In genomic region chr22:44795701-44796630, GRCh38 we compare ENCODE assay signal across 17 cellular contexts. TPM values are rescaled to one million over a fixed set of nuclear protein-coding genes. Genes with fewer than 3 reads are reported as not detected.
"Had no signal": no experiment of that assay in that cellular context is flagged by ENCODE, and none has a peak within 500 bp of the region (broad histone marks: within the 10 kb centered on the region; RNA-seq: fewer than 3 reads in every experiment).

No MANE protein-coding gene starts in this region.

- H3K4me3 Mint-ChIP-seq: activated naive CD4-positive, alpha-beta T cell treated with anti-CD3 and anti-CD28 coated beads, Interleukin-2, amount 50 U/mL, for 24 hours; activated T-cell treated with anti-CD3 and anti-CD28 coated beads, Interleukin-2, amount 50 U/mL, for 72 hours; central memory CD8-positive, alpha-beta T cell; immature natural killer cell; nephron progenitor cell; stimulated activated naive CD8-positive, alpha-beta T cell treated with anti-CD3 and anti-CD28 coated beads, Interleukin-15, Interleukin-2, amounts not matched to agents 100 ng/mL and 50 ng/mL, for 24 hours had no signal

- H3K27ac Mint-ChIP-seq: activated naive CD4-positive, alpha-beta T cell treated with anti-CD3 and anti-CD28 coated beads, Interleukin-2, amount 50 U/mL, for 24 hours; activated T-cell treated with anti-CD3 and anti-CD28 coated beads, Interleukin-2, amount 50 U/mL, for 72 hours; immature natural killer cell; nephron progenitor cell; stimulated activated naive CD8-positive, alpha-beta T cell treated with anti-CD3 and anti-CD28 coated beads, Interleukin-15, Interleukin-2, amounts not matched to agents 100 ng/mL and 50 ng/mL, for 24 hours had no signal

- H3K4me1 ChIP-seq: ascending aorta, colonic mucosa, foreskin keratinocyte, prostate gland, tibial nerve had no signal

- H3K36me3 Mint-ChIP-seq: activated naive CD4-positive, alpha-beta T cell treated with anti-CD3 and anti-CD28 coated beads, Interleukin-2, amount 50 U/mL, for 24 hours had no signal

- H3K9me3 ChIP-seq: ascending aorta, colonic mucosa, prostate gland, tibial nerve had no signal

- H3K4me3 ChIP-seq: ascending aorta, colonic mucosa, prostate gland, tibial nerve had no signal

- H3K4me1 Mint-ChIP-seq: activated naive CD4-positive, alpha-beta T cell treated with anti-CD3 and anti-CD28 coated beads, Interleukin-2, amount 50 U/mL, for 24 hours; central memory CD8-positive, alpha-beta T cell; immature natural killer cell had no signal

- H3K36me3 ChIP-seq: ascending aorta, colonic mucosa, prostate gland, tibial nerve had no signal

- DNase-seq: activated CD4-positive, CD25-positive, alpha-beta regulatory T cell treated with anti-CD3 and anti-CD28 coated beads, Interleukin-2, amount 50 U/mL, for 72 hours; activated CD8-positive, alpha-beta memory T cell treated with anti-CD3 and anti-CD28 coated beads for 24 hours; activated CD8-positive, alpha-beta memory T cell treated with anti-CD3 and anti-CD28 coated beads, Interleukin-2, amount 50 U/mL, for 48 hours; activated gamma-delta T cell; activated T-cell treated with anti-CD3 and anti-CD28 coated beads, Interleukin-2, amount 50 U/mL, for 72 hours; colonic mucosa; foreskin keratinocyte; hippocampal formation; immature natural killer cell; nephron progenitor cell; T1000 had no signal

- H3K27me3 Mint-ChIP-seq: activated naive CD4-positive, alpha-beta T cell treated with anti-CD3 and anti-CD28 coated beads, Interleukin-2, amount 50 U/mL, for 24 hours; stimulated activated naive CD8-positive, alpha-beta T cell treated with anti-CD3 and anti-CD28 coated beads, Interleukin-15, Interleukin-2, amounts not matched to agents 100 ng/mL and 50 ng/mL, for 24 hours had no signal

- H3K27ac ChIP-seq: ascending aorta, colonic mucosa, foreskin keratinocyte, prostate gland, tibial nerve had no signal

- H3K27me3 ChIP-seq: ascending aorta, colonic mucosa, foreskin keratinocyte, tibial nerve had no signal

- ATAC-seq: activated T-cell treated with anti-CD3 and anti-CD28 coated beads, Interleukin-2, amount 50 U/mL, for 72 hours; foreskin keratinocyte had no signal

- H3K9me3 Mint-ChIP-seq: activated naive CD4-positive, alpha-beta T cell treated with anti-CD3 and anti-CD28 coated beads, Interleukin-2, amount 50 U/mL, for 24 hours; activated T-cell treated with anti-CD3 and anti-CD28 coated beads, Interleukin-2, amount 50 U/mL, for 72 hours; central memory CD8-positive, alpha-beta T cell; immature natural killer cell; nephron progenitor cell; stimulated activated naive CD8-positive, alpha-beta T cell treated with anti-CD3 and anti-CD28 coated beads, Interleukin-15, Interleukin-2, amounts not matched to agents 100 ng/mL and 50 ng/mL, for 24 hours had no signal

RNA-seq across cellular contexts. Expression of gene ARHGAP8, which starts 43.6 kb away (rescaled TPM):
- total RNA-seq: ascending aorta had no signal
